In genomic region chr1:160125761-160126160, GRCh38 we compare ENCODE assay signal across 23 cellular contexts. TPM values are rescaled to one million over a fixed set of nuclear protein-coding genes. Genes with fewer than 3 reads are reported as not detected.
A peak's percentile ranks its signal among the peaks of the same experiment; 100 is the strongest.
DNase-seq lines count a peak whose midpoint lies in the region; ATAC-seq and TF ChIP-seq lines count a peak whose summit lies in the region.
"Had no signal": no experiment of that assay in that cellular context is flagged by ENCODE, and none has a peak within 500 bp of the region (broad histone marks: within the 10 kb centered on the region; RNA-seq: fewer than 3 reads in every experiment).

No MANE protein-coding gene starts in this region.

- peaks cover 11% of the 10 kb centered on the region for H3F3A ChIP-seq in GM23248 (ENCODE audit: insufficient read depth)

- H3K4me3 ChIP-seq in GM23248 (no peak overlapping the region), fibroblast of mammary gland (ENCODE audit: control insufficient read depth, low read depth, low read length) (no peak overlapping the region), skeletal muscle cell (ENCODE audit: low read depth, low read length) (no peak overlapping the region)
- H3K4me3 ChIP-seq: HAP-1, right lobe of liver had no signal

- no peaks in the 10 kb centered on the region for H3K27me3 ChIP-seq in GM23248 (replicated peaks; ENCODE audit: insufficient read depth)
- H3K27me3 ChIP-seq: right lobe of liver had no signal

- DNase-seq in GM23248 (peak; percentile 76), RPMI7951 (ENCODE audit: low read depth) (peak; percentile 77), fibroblast of mammary gland (ENCODE audit: low read depth) (peak; percentile 81), skeletal muscle cell (ENCODE audit: low read depth) (peak; percentile 64)
- no peak for DNase-seq in activated effector memory CD4-positive, alpha-beta T cell treated with anti-CD3 and anti-CD28 coated beads, Interleukin-2, amount 50 U/mL, for 16 hours
- DNase-seq in activated naive CD8-positive, alpha-beta T cell treated with anti-CD3 and anti-CD28 coated beads, Interleukin-2, amount 50 U/mL, for 24 hours = no peak
- DNase-seq in activated CD4-positive, alpha-beta T cell treated with anti-CD3 and anti-CD28 coated beads for 48 hours = no peak
- DNase-seq: CD4-positive, alpha-beta T cell; cortex of kidney; GDM1; naive thymus-derived CD4-positive, alpha-beta T cell; NCI-H146; NCI-H526; right lobe of liver; SIG-M5 had no signal

- peaks cover 44% of the 10 kb centered on the region for H3K4me1 ChIP-seq in GM23248 (ENCODE audit: insufficient read depth)
- H3K4me1 ChIP-seq: HAP-1, right lobe of liver had no signal

- no peaks in the 10 kb centered on the region for H3K36me3 ChIP-seq in GM23248 (ENCODE audit: low read depth)
- H3K36me3 ChIP-seq: HAP-1, right lobe of liver had no signal

- H2AFZ ChIP-seq in GM23248 = no peak overlapping the region

- no peaks in the 10 kb centered on the region for H3K9me2 ChIP-seq in GM23248 (ENCODE audit: insufficient read depth)

- TF ChIP-seq CTCF in fibroblast of mammary gland (conservative IDR thresholded peaks at IDR 0.05; ENCODE audit: control insufficient read depth, insufficient read depth, low read depth, low read length) = no peak

- H3K79me2 ChIP-seq in GM23248 (ENCODE audit: insufficient read depth) = no peaks in the 10 kb centered on the region

- H3K9me3 Mint-ChIP-seq in activated naive CD8-positive, alpha-beta T cell treated with anti-CD3 and anti-CD28 coated beads, Interleukin-2, amount 50 U/mL, for 24 hours = no peaks in the 10 kb centered on the region
- H3K9me3 Mint-ChIP-seq: activated naive CD4-positive, alpha-beta T cell treated with anti-CD3 and anti-CD28 coated beads, Interleukin-2, amount 50 U/mL, for 24 hours; CD4-positive, alpha-beta T cell; IgD-negative memory B cell had no signal

- no peaks in the 10 kb centered on the region for H3K4me1 Mint-ChIP-seq in activated naive CD8-positive, alpha-beta T cell treated with anti-CD3 and anti-CD28 coated beads, Interleukin-2, amount 50 U/mL, for 24 hours
- H3K4me1 Mint-ChIP-seq: activated naive CD4-positive, alpha-beta T cell treated with anti-CD3 and anti-CD28 coated beads, Interleukin-2, amount 50 U/mL, for 24 hours; IgD-negative memory B cell; naive thymus-derived CD4-positive, alpha-beta T cell had no signal

- H4K20me1 ChIP-seq in GM23248 (ENCODE audit: insufficient read depth) = no peaks in the 10 kb centered on the region

- H3K4me3 Mint-ChIP-seq in activated naive CD8-positive, alpha-beta T cell treated with anti-CD3 and anti-CD28 coated beads, Interleukin-2, amount 50 U/mL, for 24 hours = no peak overlapping the region
- H3K4me3 Mint-ChIP-seq: activated naive CD4-positive, alpha-beta T cell treated with anti-CD3 and anti-CD28 coated beads, Interleukin-2, amount 50 U/mL, for 24 hours; CD4-positive, alpha-beta T cell; IgD-negative memory B cell; naive thymus-derived CD4-positive, alpha-beta T cell had no signal

- no peaks in the 10 kb centered on the region for H3K36me3 Mint-ChIP-seq in activated naive CD8-positive, alpha-beta T cell treated with anti-CD3 and anti-CD28 coated beads, Interleukin-2, amount 50 U/mL, for 24 hours (ENCODE audit: low read depth)
- H3K36me3 Mint-ChIP-seq: activated naive CD4-positive, alpha-beta T cell treated with anti-CD3 and anti-CD28 coated beads, Interleukin-2, amount 50 U/mL, for 24 hours; IgD-negative memory B cell; naive thymus-derived CD4-positive, alpha-beta T cell had no signal

- in situ Hi-C loops in GM23248 (cut with MboI) = no loop called here

- peak overlapping the region; percentile 38 for H3K4me2 ChIP-seq in GM23248 (ENCODE audit: unreplicated experiment)

- 13 to 27% methylated on average over 1 of the region's 1 CpG for WGBS in GM23248 (ENCODE audit: low coverage in 1 of 2, low lambda C conversion rate in 2 of 2, missing lambda C conversion rate in 2 of 2), 2 experiments

- H3K27ac Mint-ChIP-seq in activated naive CD8-positive, alpha-beta T cell treated with anti-CD3 and anti-CD28 coated beads, Interleukin-2, amount 50 U/mL, for 24 hours = no peak overlapping the region
- H3K27ac Mint-ChIP-seq: activated naive CD4-positive, alpha-beta T cell treated with anti-CD3 and anti-CD28 coated beads, Interleukin-2, amount 50 U/mL, for 24 hours; CD4-positive, alpha-beta T cell; IgD-negative memory B cell; naive thymus-derived CD4-positive, alpha-beta T cell had no signal

- H3K27ac ChIP-seq in GM23248 = peak overlapping the region; percentile 70
- H3K27ac ChIP-seq: right lobe of liver had no signal

- peaks cover 2% of the 10 kb centered on the region for H3K27me3 Mint-ChIP-seq in activated naive CD8-positive, alpha-beta T cell treated with anti-CD3 and anti-CD28 coated beads, Interleukin-2, amount 50 U/mL, for 24 hours

- ATAC-seq in activated naive CD8-positive, alpha-beta T cell treated with anti-CD3 and anti-CD28 coated beads, Interleukin-2, amount 50 U/mL, for 24 hours = no peak
- no peak for ATAC-seq in SK-N-SH treated with all-trans-retinoic acid at 6 μM for 48 hours
- ATAC-seq: naive thymus-derived CD4-positive, alpha-beta T cell; right lobe of liver had no signal

- no peaks in the 10 kb centered on the region for H3K9me3 ChIP-seq in GM23248 (ENCODE audit: low read depth)
- H3K9me3 ChIP-seq: HAP-1, right lobe of liver had no signal

- no peak overlapping the region for H3K9ac ChIP-seq in GM23248

TF ChIP-seq in SK-N-SH treated with all-trans-retinoic acid at 6 μM for 48 hours, 23 proteins besides CTCF, POLR2A, EP300 and RAD21 (continues in another document):
- TF ChIP-seq POU6F1 (CRISPR knock-in tag; IDR thresholded peaks at IDR 0.05; ENCODE audit: borderline replicate concordance, low read depth) (no peak), ZFP30 (CRISPR knock-in tag; IDR thresholded peaks at IDR 0.05) (no peak), TCF4 (CRISPR knock-in tag; IDR thresholded peaks at IDR 0.05; ENCODE audit: borderline replicate concordance) (no peak), CSDC2 (CRISPR knock-in tag; IDR thresholded peaks at IDR 0.05) (no peak), ZFP3 (CRISPR knock-in tag; IDR thresholded peaks at IDR 0.05) (no peak), RARB (CRISPR knock-in tag; IDR thresholded peaks at IDR 0.05) (no peak), PATZ1 (CRISPR knock-in tag; IDR thresholded peaks at IDR 0.05; ENCODE audit: borderline replicate concordance) (no peak), CREB5 (CRISPR knock-in tag; IDR thresholded peaks at IDR 0.05; ENCODE audit: low read depth) (no peak)

RNA-seq across cellular contexts. Expression of gene ATP1A2, which starts 10.2 kb away (rescaled TPM):
- total RNA-seq in GM23248 (2014; rRNA removed; shearing (Covaris generic)) = 0.11 and 0.13 TPM in 2 replicates
- 0.14 and 0.30 TPM in 2 replicates for polyA plus RNA-seq in GM23248 (2016; fragmentation: Nextera tagmentation; extraction: Ambion mirVana)
- total RNA-seq in RPMI7951 (2014; rRNA removed; shearing (Covaris generic)) = not detected in 2 replicates
- total RNA-seq: activated CD8-positive, alpha-beta memory T cell treated with anti-CD3 and anti-CD28 coated beads for 36 hours; CD4-positive, alpha-beta T cell; fibroblast of villous mesenchyme; naive thymus-derived CD4-positive, alpha-beta T cell had no signal
- polyA plus RNA-seq: IgD-negative memory B cell; keratinocyte; naive thymus-derived CD4-positive, alpha-beta T cell had no signal

RNA-seq across cellular contexts. Expression of gene ATP1A4, which starts 25.6 kb away (rescaled TPM):
- total RNA-seq in GM23248 (2014; rRNA removed; shearing (Covaris generic)) = not detected in 2 replicates
- polyA plus RNA-seq in GM23248 (2016; fragmentation: Nextera tagmentation; extraction: Ambion mirVana) = not detected in 2 replicates
- total RNA-seq in RPMI7951 (2014; rRNA removed; shearing (Covaris generic)) = not detected in 2 replicates
- total RNA-seq: activated CD8-positive, alpha-beta memory T cell treated with anti-CD3 and anti-CD28 coated beads for 36 hours; fibroblast of villous mesenchyme; right lobe of liver had no signal
- polyA plus RNA-seq: IgD-negative memory B cell; keratinocyte; naive thymus-derived CD4-positive, alpha-beta T cell had no signal

RNA-seq across cellular contexts. Expression of gene IGSF8, which starts 27.3 kb away (rescaled TPM):
- 43.3 and 52.2 TPM in 2 replicates for total RNA-seq in GM23248 (2014; rRNA removed; shearing (Covaris generic))
- 32.9 and 34.6 TPM in 2 replicates for polyA plus RNA-seq in GM23248 (2016; fragmentation: Nextera tagmentation; extraction: Ambion mirVana)
- total RNA-seq in RPMI7951 (2014; rRNA removed; shearing (Covaris generic)) = 7.9 and 10.7 TPM in 2 replicates

RNA-seq across cellular contexts. Expression of gene KCNJ9, which starts 44.4 kb away (rescaled TPM):
- total RNA-seq in GM23248 (2014; rRNA removed; shearing (Covaris generic)) = 0.13 TPM in 1 of 2 replicates, not detected in the other
- not detected in 2 replicates for polyA plus RNA-seq in GM23248 (2016; fragmentation: Nextera tagmentation; extraction: Ambion mirVana)
- total RNA-seq in RPMI7951 (2014; rRNA removed; shearing (Covaris generic)) = not detected in 2 replicates
- total RNA-seq: activated CD8-positive, alpha-beta memory T cell treated with anti-CD3 and anti-CD28 coated beads for 36 hours; CD4-positive, alpha-beta T cell; fibroblast of villous mesenchyme; naive thymus-derived CD4-positive, alpha-beta T cell; right lobe of liver; subcutaneous adipose tissue had no signal
- polyA plus RNA-seq: IgD-negative memory B cell, keratinocyte had no signal

RNA-seq across cellular contexts. Expression of gene KCNJ10, which starts 55.8 kb away (rescaled TPM):
- not detected in 2 replicates for total RNA-seq in GM23248 (2014; rRNA removed; shearing (Covaris generic))
- polyA plus RNA-seq in GM23248 (2016; fragmentation: Nextera tagmentation; extraction: Ambion mirVana) = not detected in 2 replicates
- total RNA-seq in RPMI7951 (2014; rRNA removed; shearing (Covaris generic)) = 0.10 and 0.12 TPM in 2 replicates
- total RNA-seq: activated CD8-positive, alpha-beta memory T cell treated with anti-CD3 and anti-CD28 coated beads for 36 hours; CD4-positive, alpha-beta T cell; fibroblast of villous mesenchyme; subcutaneous adipose tissue had no signal
- polyA plus RNA-seq: IgD-negative memory B cell, keratinocyte had no signal

Comparison
In these comparisons a context has a peak if more than half of its experiments do, and no peak if none do; other contexts are left out.
1. DNase-seq: peak in GM23248 (single experiment), RPMI7951 (single experiment), fibroblast of mammary gland (single experiment) and skeletal muscle cell (single experiment); none in activated effector memory CD4-positive, alpha-beta T cell treated with anti-CD3 and anti-CD28 coated beads, Interleukin-2, amount 50 U/mL, for 16 hours (single experiment), activated naive CD8-positive, alpha-beta T cell treated with anti-CD3 and anti-CD28 coated beads, Interleukin-2, amount 50 U/mL, for 24 hours (single experiment) and activated CD4-positive, alpha-beta T cell treated with anti-CD3 and anti-CD28 coated beads for 48 hours (single experiment).